In genomic region chr13:113296842-113297369, GRCh38 we compare ENCODE assay signal across 1 cellular context.
TF ChIP-seq lines count a peak whose summit lies in the region.

LAMP1 (plus strand) TSS chr13:113297239; CDS start chr13:113297435, 196 bp downstream.

TF ChIP-seq in H1, 55 proteins besides CTCF, POLR2A, EP300 and RAD21:
- TF ChIP-seq RXRA (IDR thresholded peaks at IDR 0.05; ENCODE audit: insufficient read depth, low read depth, low read length) (peak; percentile 80; the same call in 1 of the 2 replicates), BRCA1 (IDR thresholded peaks at IDR 0.05; ENCODE audit: low read depth, low read length) (peak; percentile 96), SUZ12 (IDR thresholded peaks at IDR 0.05; ENCODE audit: low read length) (no peak), RBBP5 (IDR thresholded peaks at IDR 0.05; ENCODE audit: borderline replicate concordance, low read depth, low read length) (no peak), POU5F1 (IDR thresholded peaks at IDR 0.05; ENCODE audit: low read depth, low read length) (peak; percentile 83; the same call in 1 of the 2 replicates), MAFK (IDR thresholded peaks at IDR 0.05; ENCODE audit: low read depth, low read length) (peak; percentile 48; the same call in 1 of the 2 replicates), CBX5 (IDR thresholded peaks at IDR 0.05; ENCODE audit: low read depth, low read length) (no peak), SP4 (IDR thresholded peaks at IDR 0.05; ENCODE audit: low read length) (peak; percentile 100), EGR1 (IDR thresholded peaks at IDR 0.05; ENCODE audit: borderline replicate concordance, low read depth, low read length) (peak; percentile 93), TAF1 (IDR thresholded peaks at IDR 0.05; ENCODE audit: low read depth, low read length) (peak; percentile 70), E2F6 (IDR thresholded peaks at IDR 0.05) (peak; percentile 96), MAX (IDR thresholded peaks at IDR 0.05) (peak; percentile 100), SP1 (IDR thresholded peaks at IDR 0.05; ENCODE audit: low read depth, low read length) (0 out of 2 replicates have a peak, but pooled peaks have one; percentile 44), GABPA (IDR thresholded peaks at IDR 0.05; ENCODE audit: borderline replicate concordance, insufficient read depth, low read length) (no peak), KDM1A (IDR thresholded peaks at IDR 0.05; ENCODE audit: borderline replicate concordance, low read length) (no peak), SIN3A (conservative IDR thresholded peaks at IDR 0.05 in 1 of 2, IDR thresholded peaks at IDR 0.05 in 1 of 2; ENCODE audit: low read depth in 1 of 2, low read length in 2 of 2) (peak; percentile 82 to 97; a peak in 3 of 4 replicates), GTF2F1 (IDR thresholded peaks at IDR 0.05; ENCODE audit: borderline replicate concordance, low read depth, low read length) (peak; percentile 95), CHD2 (IDR thresholded peaks at IDR 0.05; ENCODE audit: low read length) (peak; percentile 99), POLR2AphosphoS5 (IDR thresholded peaks at IDR 0.05; ENCODE audit: low read depth, low read length) (peak; percentile 79; the same call in 1 of the 2 replicates), BACH1 (IDR thresholded peaks at IDR 0.05; ENCODE audit: low read length) (peak; percentile 84), ATF2 (IDR thresholded peaks at IDR 0.05; ENCODE audit: low read length) (0 out of 2 replicates have a peak, but pooled peaks have one; percentile 41), NANOG (IDR thresholded peaks at IDR 0.05; ENCODE audit: insufficient read depth, low read depth, low read length, poor library complexity, severe bottlenecking) (peak; percentile 89), SAP30 (IDR thresholded peaks at IDR 0.05; ENCODE audit: insufficient read depth, insufficient replicate concordance, low read length) (no peak), TCF12 (IDR thresholded peaks at IDR 0.05; ENCODE audit: low read depth, low read length) (peak; percentile 92; the same call in 1 of the 2 replicates), NRF1 (IDR thresholded peaks at IDR 0.05; ENCODE audit: low read depth, low read length) (peak; percentile 25; the same call in 1 of the 2 replicates), ATF3 (IDR thresholded peaks at IDR 0.05; ENCODE audit: insufficient read depth, low read depth, low read length) (peak; percentile 100), KDM5A (IDR thresholded peaks at IDR 0.05; ENCODE audit: low read length) (peak; percentile 92), TAF7 (optimal IDR thresholded peaks at IDR 0.05; ENCODE audit: borderline replicate concordance, low read depth, low read length) (peak; percentile 77), TEAD4 (IDR thresholded peaks at IDR 0.05; ENCODE audit: low read depth, low read length) (no peak), SRF (IDR thresholded peaks at IDR 0.05; ENCODE audit: low read depth, low read length) (0 out of 2 replicates have a peak, but pooled peaks have one; percentile 50), FOSL1 (IDR thresholded peaks at IDR 0.05; ENCODE audit: insufficient read depth, low read depth, low read length) (peak; percentile 82; the same call in 1 of the 2 replicates), JUN (IDR thresholded peaks at IDR 0.05; ENCODE audit: low read depth, low read length) (no peak), USF2 (IDR thresholded peaks at IDR 0.05; ENCODE audit: low read length) (peak; percentile 100), KDM4A (IDR thresholded peaks at IDR 0.05; ENCODE audit: low read depth, low read length, severe bottlenecking) (peak; percentile 99), PHF8 (conservative IDR thresholded peaks at IDR 0.05; ENCODE audit: low read depth, low read length) (0 out of 2 replicates have a peak, but pooled peaks have one; percentile 63), EZH2 (IDR thresholded peaks at IDR 0.05; ENCODE audit: low read depth, low read length, severe bottlenecking) (no peak), CTBP2 (IDR thresholded peaks at IDR 0.05; ENCODE audit: borderline replicate concordance, insufficient read depth, insufficient read length, low read length) (no peak), RFX5 (IDR thresholded peaks at IDR 0.05; ENCODE audit: borderline replicate concordance, low read depth, low read length) (no peak), JUND (IDR thresholded peaks at IDR 0.05; ENCODE audit: low read length) (peak; percentile 62; the same call in 1 of the 2 replicates), TBP (IDR thresholded peaks at IDR 0.05; ENCODE audit: low read depth, low read length) (peak; percentile 78), SP2 (IDR thresholded peaks at IDR 0.05; ENCODE audit: low read length) (no peak), HDAC2 (IDR thresholded peaks at IDR 0.05; ENCODE audit: borderline replicate concordance in 1 of 2, low read depth in 2 of 2, low read length in 2 of 2) (peak; percentile 28 to 63; a peak in 2 of 4 replicates), SIX5 (IDR thresholded peaks at IDR 0.05; ENCODE audit: low read depth, low read length) (no peak), HDAC6 (IDR thresholded peaks at IDR 0.05; ENCODE audit: low read depth, low read length) (no peak), CREB1 (IDR thresholded peaks at IDR 0.05) (peak; percentile 86), CHD7 (IDR thresholded peaks at IDR 0.05; ENCODE audit: insufficient replicate concordance, low read length) (no peak)
